8 cellular contexts compared by ENCODE assay signal in genomic region chr15:72155635-72156616, GRCh38.
A peak's percentile ranks its signal among the peaks of the same experiment; 100 is the strongest.
DNase-seq lines count a peak whose midpoint lies in the region; ATAC-seq lines count a peak whose summit lies in the region.

No MANE protein-coding gene starts in this region.

- peaks cover 1% of the 10 kb centered on the region for H3K36me3 Mint-ChIP-seq in central memory CD8-positive, alpha-beta T cell (ENCODE audit: insufficient read depth)

- ATAC-seq in HG02973 (IDR thresholded peaks at IDR 0.05; ENCODE audit: unreplicated experiment) = peak; percentile 70
- ATAC-seq in central memory CD8-positive, alpha-beta T cell (replicated peaks; ENCODE audit: extremely low read depth, poor library complexity, severe bottlenecking) = no peak
- ATAC-seq in HG03520 (IDR thresholded peaks at IDR 0.05; ENCODE audit: unreplicated experiment) = no peak

- H3K4me1 Mint-ChIP-seq in central memory CD8-positive, alpha-beta T cell = peaks cover 5% of the 10 kb centered on the region

- peak overlapping the region; percentile 40 for H3K27ac Mint-ChIP-seq in central memory CD8-positive, alpha-beta T cell (ENCODE audit: low read depth)

- H3K4me3 Mint-ChIP-seq in central memory CD8-positive, alpha-beta T cell = peak overlapping the region; percentile 67

- no peaks in the 10 kb centered on the region for H3K27me3 Mint-ChIP-seq in central memory CD8-positive, alpha-beta T cell

- DNase-seq in ELF-1 (ENCODE audit: low read depth, low spot score) = peak; percentile 91
- DNase-seq in NCI-H2196 (lab: John Stamatoyannopoulos, UW; ENCODE audit: unreplicated experiment) = peak; percentile 72
- DNase-seq in activated CD4-positive, CD25-positive, alpha-beta regulatory T cell (lab: John Stamatoyannopoulos, UW) = peak; percentile 49 to 81 (median 68)
- DNase-seq in central memory CD8-positive, alpha-beta T cell (ENCODE audit: low spot score in 2 of 2) = peak; percentile 60 to 77
- peak; percentile 92 for DNase-seq in islet precursor cell
- peak; percentile 82 for DNase-seq in stimulated activated CD4-positive, alpha-beta T cell treated with anti-CD3 and anti-CD28 coated beads, Interleukin-12 subunit alpha, Interleukin-12 subunit beta, amount 100 ng/mL, for 4 hours

- no peaks in the 10 kb centered on the region for H3K9me3 Mint-ChIP-seq in central memory CD8-positive, alpha-beta T cell
